In the genomic region with DNA sequence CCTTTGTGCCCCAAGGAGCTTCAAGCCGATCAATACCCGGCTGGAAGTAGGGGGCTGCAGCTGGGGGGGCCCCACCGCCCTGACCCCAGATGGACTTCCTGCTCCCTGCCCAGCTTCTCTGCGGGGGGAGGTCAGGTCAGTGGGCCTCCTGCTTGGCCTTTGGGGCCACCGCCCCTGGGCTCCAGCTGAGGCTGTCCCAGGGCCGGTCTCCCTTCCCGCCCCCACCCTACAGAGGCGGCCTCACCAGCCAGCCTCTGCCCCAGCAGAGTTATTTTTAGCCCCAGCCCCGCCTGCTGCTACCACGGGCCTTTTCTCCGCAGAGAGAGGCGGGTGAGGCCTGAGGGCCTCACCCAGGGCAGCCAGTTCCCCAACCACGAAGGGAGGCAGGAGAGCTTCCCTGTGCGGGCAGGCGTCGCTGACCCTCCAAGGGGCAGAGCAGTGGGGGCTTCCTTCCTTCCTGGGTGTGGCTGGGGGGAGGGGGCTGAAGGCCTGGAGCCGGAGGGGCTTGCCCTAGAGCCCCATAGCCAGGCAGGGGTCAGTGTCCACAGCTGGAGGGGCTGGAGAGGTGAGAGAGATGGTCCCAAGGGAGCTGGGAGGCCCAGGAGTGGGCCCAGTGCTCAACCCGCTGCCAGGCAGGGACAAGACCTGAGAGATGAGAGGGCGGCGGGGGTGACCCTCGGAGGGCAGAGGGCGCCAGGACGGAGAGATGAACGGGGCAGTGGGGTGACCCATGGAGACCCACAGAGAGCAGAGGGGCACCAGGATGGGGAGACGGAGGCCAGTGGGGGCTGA, we compare ENCODE assay signal across 8 cellular contexts. TPM values are rescaled to one million over a fixed set of nuclear protein-coding genes. Genes with fewer than 3 reads are reported as not detected.
DNase-seq lines count a peak whose midpoint lies in the region; ATAC-seq and TF ChIP-seq lines count a peak whose summit lies in the region.

No MANE protein-coding gene starts in this region.

- peak overlapping the region; percentile 56 to 66 for H3K27ac Mint-ChIP-seq in effector memory CD8-positive, alpha-beta T cell

- peak in 1 of 2 donors; percentile 4 for TF ChIP-seq POLR2A in uterus (IDR thresholded peaks at IDR 0.05)

- no peaks in the 10 kb centered on the region for H3K27me3 ChIP-seq in uterus

- ATAC-seq in HG02973 (IDR thresholded peaks at IDR 0.05; ENCODE audit: unreplicated experiment), result peak; percentile 41
- ATAC-seq in effector memory CD8-positive, alpha-beta T cell (replicated peaks), result peak; percentile 71
- ATAC-seq in mucosa of descending colon, result peak; percentile 74

- TF ChIP-seq CTCF in mucosa of descending colon (IDR thresholded peaks at IDR 0.05) (no peak), uterus (IDR thresholded peaks at IDR 0.05) (no peak)

- H3K4me1 ChIP-seq in mucosa of descending colon (ENCODE audit: low read depth) (peaks cover 58% of the 10 kb centered on the region), uterus (peaks cover 19 to 42% of the 10 kb centered on the region in 2 donors)

- H3K27me3 Mint-ChIP-seq in effector memory CD8-positive, alpha-beta T cell, result no peaks in the 10 kb centered on the region

- H3K9me3 ChIP-seq in mucosa of descending colon (no peaks in the 10 kb centered on the region), uterus (no peaks in the 10 kb centered on the region)

- H3K9me3 Mint-ChIP-seq in effector memory CD8-positive, alpha-beta T cell, result no peaks in the 10 kb centered on the region

- peaks cover 14% of the 10 kb centered on the region for H3K36me3 Mint-ChIP-seq in effector memory CD8-positive, alpha-beta T cell (ENCODE audit: insufficient read depth)

- H3K36me3 ChIP-seq in mucosa of descending colon (ENCODE audit: low read depth), result no peaks in the 10 kb centered on the region
- H3K36me3 ChIP-seq in uterus, result no peaks in the 10 kb centered on the region

- H3K4me1 Mint-ChIP-seq in effector memory CD8-positive, alpha-beta T cell (ENCODE audit: low read depth in 2 of 2), result peaks cover 10 to 13% of the 10 kb centered on the region in 2 donors

- H3K4me3 Mint-ChIP-seq in effector memory CD8-positive, alpha-beta T cell, result peak overlapping the region in 1 of 2 donors; percentile 49

- H3K27ac ChIP-seq in uterus, result peak overlapping the region; percentile 91

- H3K4me3 ChIP-seq in mucosa of descending colon (no peak overlapping the region), uterus (no peak overlapping the region)

- intact Hi-C loops in mucosa of descending colon (cut with DNase I, micrococcal nuclease) (no loop called here), uterus (cut with DNase I; ENCODE audit: low total_unique reads) (no loop called here)

- DNase-seq in NCI-H1417 (lab: John Stamatoyannopoulos, UW) (peak; percentile 49 to 55 (median 51)), NCI-H1417 treated with DMSO at 0.1 percent for 48 hours (lab: John Stamatoyannopoulos, UW) (no peak), RPMI7951 (ENCODE audit: low read depth) (peak; percentile 85), mucosa of descending colon (peak; percentile 91 to 92 (median 91)), uterus (peak; percentile 74 to 76), inferior parietal cortex (ENCODE audit: extremely low spot score) (no peak)
- no peak for DNase-seq in effector memory CD8-positive, alpha-beta T cell

RNA-seq across cellular contexts. Expression of a gene that starts 24.6 kb away (rescaled TPM):
- total RNA-seq in RPMI7951 (2014; rRNA removed; shearing (Covaris generic)), result 4.7 and 5.2 TPM in 2 replicates
- 10 to 100 TPM; 37.7 to 55.6 (median 41.7) TPM for total RNA-seq in mucosa of descending colon
- total RNA-seq in uterus, result 10 to 100 TPM in 2 of 4 donors, 1 to 10 TPM in 1, under 1 TPM in 1; 0.29 to 27.6 (median 8.3) TPM

Comparison
In these comparisons a context has a peak if more than half of its experiments do, and no peak if none do; other contexts are left out.
1. DNase-seq: peak in NCI-H1417 (3 of 3), RPMI7951 (single experiment), mucosa of descending colon (3 of 3) and uterus (2 of 2); none in NCI-H1417 treated with DMSO at 0.1 percent for 48 hours (single experiment), effector memory CD8-positive, alpha-beta T cell (0 of 3) and inferior parietal cortex (single experiment).
2. Peak in every context shown above with its lines, with median percentiles within 50 percentile points of each other: ATAC-seq.